Comparison of ENCODE assay signal across 1 cellular context in genomic region chr4:122896270-122896669, GRCh38.
A peak's percentile ranks its signal among the peaks of the same experiment; 100 is the strongest.
TF ChIP-seq lines count a peak whose summit lies in the region.

No MANE protein-coding gene starts in this region.

TF ChIP-seq in H1, 55 proteins besides CTCF, POLR2A, EP300 and RAD21:
- TF ChIP-seq POLR2AphosphoS5 (IDR thresholded peaks at IDR 0.05; ENCODE audit: low read depth, low read length): peak; percentile 73
- no peak for TF ChIP-seq NRF1 (IDR thresholded peaks at IDR 0.05; ENCODE audit: low read depth, low read length)
